ENCODE assay signal across 8 cellular contexts in the genomic region with DNA sequence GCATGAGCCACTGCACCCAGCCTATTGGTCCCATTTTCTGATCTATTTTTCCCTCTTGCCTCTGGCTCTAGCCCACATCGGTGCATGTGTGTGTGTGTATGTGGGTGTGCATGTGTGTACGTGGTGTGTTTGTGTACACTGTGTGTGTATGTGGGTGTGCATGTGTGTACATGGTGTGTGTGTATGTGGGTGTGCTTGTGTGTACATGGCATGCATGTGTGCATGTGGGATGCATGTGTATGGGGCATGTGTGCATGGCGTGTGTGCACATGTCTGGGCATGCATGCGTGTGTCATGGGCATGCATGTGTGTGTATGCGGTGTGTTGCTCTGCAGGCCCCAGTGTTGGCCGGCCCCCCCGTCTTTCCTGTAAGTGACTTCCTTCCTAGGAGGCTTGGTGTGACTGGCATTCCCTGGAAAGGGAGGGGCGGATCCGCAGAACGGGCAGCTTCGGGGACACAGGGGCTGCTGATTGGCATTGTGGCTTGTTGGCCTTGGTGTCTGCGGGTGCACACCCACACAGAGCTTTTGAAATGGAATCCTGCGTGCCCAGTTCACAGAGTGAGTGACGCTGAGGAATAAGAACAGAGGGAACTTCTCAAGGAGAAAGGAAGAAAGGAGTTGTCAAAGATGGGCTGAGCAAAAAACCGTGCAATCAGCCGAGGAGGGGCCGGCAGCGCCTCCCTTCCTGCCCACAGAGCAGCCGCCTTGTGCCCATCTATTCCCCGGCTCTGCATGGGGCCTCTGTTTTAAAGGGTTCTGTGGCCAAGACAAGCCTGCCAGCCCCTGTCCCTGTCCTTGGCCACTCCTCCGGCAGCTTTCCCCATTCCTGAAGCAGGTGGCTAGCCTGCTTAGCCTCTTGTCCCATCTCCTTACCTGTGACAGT. TPM values are rescaled to one million over a fixed set of nuclear protein-coding genes. Genes with fewer than 3 reads are reported as not detected.
A peak's percentile ranks its signal among the peaks of the same experiment; 100 is the strongest.
DNase-seq lines count a peak whose midpoint lies in the region; ATAC-seq and TF ChIP-seq lines count a peak whose summit lies in the region.

No MANE protein-coding gene starts in this region.

- peak overlapping the region in 6 of 8 donors; percentile 54 to 99 (median 86) for H3K27ac Mint-ChIP-seq in CD8-positive, alpha-beta memory T cell
- peak overlapping the region in 1 of 2 donors; percentile 76 for H3K27ac Mint-ChIP-seq in T-cell

- no peaks in the 10 kb centered on the region for H3K27me3 ChIP-seq in CD8-positive, alpha-beta memory T cell (ENCODE audit: insufficient read depth, low read length, poor library complexity, severe bottlenecking)
- H3K27me3 ChIP-seq in esophagus (ENCODE audit: control insufficient read depth in 1 of 2, insufficient read depth in 2 of 2, low read length in 2 of 2) (no peaks in the 10 kb centered on the region), prostate gland (replicated peaks; ENCODE audit: insufficient read depth) (no peaks in the 10 kb centered on the region)

- no peak for ATAC-seq in T-cell (replicated peaks in 1 of 4)
- no peak for ATAC-seq in HG02870 (IDR thresholded peaks at IDR 0.05; ENCODE audit: unreplicated experiment)

- H3K27me3 Mint-ChIP-seq in CD8-positive, alpha-beta memory T cell, result peaks cover 0 to 3% of the 10 kb centered on the region in 2 donors
- no peaks in the 10 kb centered on the region for H3K27me3 Mint-ChIP-seq in T-cell

- peaks cover 31 to 56% (median 55%) of the 10 kb centered on the region in 3 donors for H3K4me1 Mint-ChIP-seq in CD8-positive, alpha-beta memory T cell
- H3K4me1 Mint-ChIP-seq in T-cell, result peaks cover 52 to 68% (median 65%) of the 10 kb centered on the region in 3 donors

- H3K4me3 Mint-ChIP-seq in CD8-positive, alpha-beta memory T cell, result peak overlapping the region; percentile 56 to 87 (median 72)
- H3K4me3 Mint-ChIP-seq in T-cell, result peak overlapping the region; percentile 52 to 88 (median 59)

- H3K27ac ChIP-seq in CD8-positive, alpha-beta memory T cell (ENCODE audit: low read depth, low read length), result peak overlapping the region; percentile 78
- peak overlapping the region; percentile 64 to 88 for H3K27ac ChIP-seq in esophagus (ENCODE audit: low read depth in 2 of 2, low read length in 1 of 2)
- peak overlapping the region; percentile 83 to 86 for H3K27ac ChIP-seq in prostate gland

- no peak overlapping the region for H3K4me3 ChIP-seq in CD8-positive, alpha-beta memory T cell (ENCODE audit: low read length)
- no peak overlapping the region for H3K4me3 ChIP-seq in esophagus (ENCODE audit: low read depth in 1 of 2, low read length in 2 of 2)
- H3K4me3 ChIP-seq in prostate gland, result no peak overlapping the region

- DNase-seq in CD8-positive, alpha-beta memory T cell, result no peak
- peak in 1 of 34 experiments; percentile 18 for DNase-seq in T-cell
- no peak for DNase-seq in prostate gland (ENCODE audit: low spot score)
- DNase-seq in DMS114 treated with DMSO at 0.1 percent for 48 hours (lab: John Stamatoyannopoulos, UW; ENCODE audit: unreplicated experiment), result no peak
- DNase-seq in NCI-H226, result no peak
- no peak for DNase-seq in midbrain (lab: John Stamatoyannopoulos, UW)

- no peaks in the 10 kb centered on the region for H3K9me3 ChIP-seq in CD8-positive, alpha-beta memory T cell (ENCODE audit: low read length)
- H3K9me3 ChIP-seq in esophagus (ENCODE audit: control insufficient read depth in 2 of 2, insufficient read depth in 1 of 2, low read depth in 1 of 2, low read length in 1 of 2) (no peaks in the 10 kb centered on the region), prostate gland (no peaks in the 10 kb centered on the region)

- WGBS in esophagus, 2 donors, result 51 to 58% methylated on average over 21 of the region's 21 CpGs
- WGBS in prostate gland, result 48% methylated on average over 21 of the region's 21 CpGs

- H3K9me3 Mint-ChIP-seq in CD8-positive, alpha-beta memory T cell, result no peaks in the 10 kb centered on the region
- H3K9me3 Mint-ChIP-seq in T-cell, result no peaks in the 10 kb centered on the region

- CTCF ChIA-PET in CD8-positive, alpha-beta memory T cell (lab: Charles Lee), result no interaction called here
- CTCF ChIA-PET in T-cell (lab: Charles Lee), result no interaction called here

- intact Hi-C loops in prostate gland (cut with DNase I), result no loop called here

- POLR2A ChIA-PET in CD8-positive, alpha-beta memory T cell (lab: Charles Lee), result no interaction called here
- POLR2A ChIA-PET in T-cell (lab: Charles Lee), result no interaction called here

- no peak for TF ChIP-seq CTCF in prostate gland (IDR thresholded peaks at IDR 0.05)

- TF ChIP-seq POLR2A in prostate gland (IDR thresholded peaks at IDR 0.05), result no peak

- no peaks in the 10 kb centered on the region for H3K36me3 ChIP-seq in CD8-positive, alpha-beta memory T cell (ENCODE audit: insufficient read depth, low read length)
- H3K36me3 ChIP-seq in esophagus (ENCODE audit: control insufficient read depth in 2 of 2, insufficient read depth in 2 of 2, low read length in 1 of 2) (peaks cover 0 to 9% of the 10 kb centered on the region in 2 donors), prostate gland (no peaks in the 10 kb centered on the region)

- peaks cover 0 to 11% (median 3%) of the 10 kb centered on the region in 3 donors for H3K36me3 Mint-ChIP-seq in CD8-positive, alpha-beta memory T cell
- H3K36me3 Mint-ChIP-seq in T-cell, result no peaks in the 10 kb centered on the region

- peaks cover 37% of the 10 kb centered on the region for H3K4me1 ChIP-seq in CD8-positive, alpha-beta memory T cell (ENCODE audit: insufficient read depth, low read length)
- peaks cover 18 to 40% of the 10 kb centered on the region in 2 donors for H3K4me1 ChIP-seq in esophagus (ENCODE audit: control insufficient read depth in 2 of 2, insufficient read depth in 2 of 2, low read length in 1 of 2)
- H3K4me1 ChIP-seq in prostate gland (replicated peaks), result peaks cover 24% of the 10 kb centered on the region

RNA-seq across cellular contexts. Expression of gene PDXK, which starts 8.0 kb away (rescaled TPM):
- 10 to 100 TPM; 96.3 to 96.7 TPM for total RNA-seq in CD8-positive, alpha-beta memory T cell
- 38.3 TPM for polyA plus RNA-seq in CD8-positive, alpha-beta memory T cell
- total RNA-seq in T-cell (100 to 1,000 TPM in 1 of 5 donors, 10 to 100 TPM in 4; 70.8 to 100 (median 80.2) TPM), prostate gland (100 to 1,000 TPM in 1 of 2 donors, 10 to 100 TPM in 1; 61.4 to 161 TPM)
- 10 to 100 TPM; 54.7 to 73.4 TPM for polyA plus RNA-seq in esophagus

RNA-seq across cellular contexts. Expression of gene CSTB, which starts 49.2 kb away (rescaled TPM):
- 10 to 100 TPM; 48.0 to 48.4 TPM for total RNA-seq in CD8-positive, alpha-beta memory T cell
- polyA plus RNA-seq in CD8-positive, alpha-beta memory T cell, result 79.1 TPM
- total RNA-seq in T-cell (10 to 100 TPM; 19.0 to 34.7 (median 25.9) TPM), prostate gland (10 to 100 TPM; 13.3 to 34.7 TPM)
- 1,000 to 10,000 TPM; 3,514 to 5,149 TPM for polyA plus RNA-seq in esophagus
